ENCODE assay signal across 34 cellular contexts in genomic region chr2:235841863-235842262, GRCh38.
"Had no signal": no experiment of that assay in that cellular context is flagged by ENCODE, and none has a peak within 500 bp of the region (broad histone marks: within the 10 kb centered on the region; RNA-seq: fewer than 3 reads in every experiment).

No MANE protein-coding gene starts in this region.

- H3K27me3 ChIP-seq: ascending aorta, MG63, SJCRH30 had no signal

- DNase-seq: activated B cell treated with CpG ODN at 0.5 μM for 24 hours; activated CD4-positive, alpha-beta memory T cell treated with anti-CD3 and anti-CD28 coated beads for 36 hours; activated CD4-positive, alpha-beta T cell treated with anti-CD3 and anti-CD28 coated beads for 4 hours; activated CD4-positive, alpha-beta T cell treated with anti-CD3 and anti-CD28 coated beads, Interleukin-2, amount 50 U/mL, for 1 hour; activated CD4-positive, CD25-positive, alpha-beta regulatory T cell treated with anti-CD3 and anti-CD28 coated beads, Interleukin-2, amount 50 U/mL, for 72 hours; activated CD8-positive, alpha-beta memory T cell treated with anti-CD3 and anti-CD28 coated beads for 24 hours; activated CD8-positive, alpha-beta memory T cell treated with anti-CD3 and anti-CD28 coated beads, Interleukin-2, amount 10 ng/mL, durations not matched to agents 7 days and 5 days; activated CD8-positive, alpha-beta memory T cell treated with anti-CD3 and anti-CD28 coated beads, Interleukin-2, amount 50 U/mL, for 48 hours; activated gamma-delta T cell; activated naive CD4-positive, alpha-beta T cell treated with Interleukin-2 at 50 U/mL for 16 hours; activated naive CD8-positive, alpha-beta T cell treated with anti-CD3 and anti-CD28 coated beads, Interleukin-2, amount 10 ng/mL, durations not matched to agents 7 days and 5 days; activated T-cell treated with anti-CD3 and anti-CD28 coated beads, Interleukin-2, amount 50 U/mL, for 48 hours; amygdala; caudate nucleus; Kasumi-1; KG1; MG63; NCI-H1048; NCI-H1105 treated with DMSO at 0.1 percent for 48 hours; NCI-H1436; NCI-H1694; NCI-H1930; NCI-H2081 treated with DMSO at 0.1 percent for 48 hours; NCI-H345; NCI-H524 treated with DMSO at 0.1 percent for 48 hours; SHP77; SJCRH30 had no signal

- H3K4me1 Mint-ChIP-seq: activated B cell treated with CpG ODN at 0.5 μM for 24 hours; activated CD8-positive, alpha-beta memory T cell treated with anti-CD3 and anti-CD28 coated beads, Interleukin-2, amount 10 ng/mL, durations not matched to agents 7 days and 5 days; activated naive CD4-positive, alpha-beta T cell treated with anti-CD3 and anti-CD28 coated beads, Interleukin-2, amount 50 U/mL, for 24 hours; activated naive CD8-positive, alpha-beta T cell treated with anti-CD3 and anti-CD28 coated beads, Interleukin-2, amount 10 ng/mL, durations not matched to agents 7 days and 5 days had no signal

- H3K27me3 Mint-ChIP-seq: activated B cell treated with CpG ODN at 0.5 μM for 24 hours had no signal

- H3K27ac Mint-ChIP-seq: activated B cell treated with CpG ODN at 0.5 μM for 24 hours; activated CD4-positive, alpha-beta memory T cell treated with anti-CD3 and anti-CD28 coated beads for 36 hours; activated CD8-positive, alpha-beta memory T cell treated with anti-CD3 and anti-CD28 coated beads, Interleukin-2, amount 10 ng/mL, durations not matched to agents 7 days and 5 days; activated naive CD4-positive, alpha-beta T cell treated with anti-CD3 and anti-CD28 coated beads, Interleukin-2, amount 50 U/mL, for 24 hours; activated naive CD8-positive, alpha-beta T cell treated with anti-CD3 and anti-CD28 coated beads, Interleukin-2, amount 10 ng/mL, durations not matched to agents 7 days and 5 days; T-helper 1 cell treated with Interleukin-12 subunit alpha and Interleukin-12 subunit beta and Interleukin-4 antibody, amounts not matched to agents 30 μg/mL and 1 μg/mL, for 36 hours; T-helper 2 cell treated with Interferon-gamma antibody and Interleukin-4, amounts not matched to agents 5 μg/mL and 100 μg/mL, for 36 hours had no signal

- H3K9me3 Mint-ChIP-seq: activated B cell treated with CpG ODN at 0.5 μM for 24 hours; activated CD4-positive, alpha-beta memory T cell treated with anti-CD3 and anti-CD28 coated beads for 36 hours; activated naive CD4-positive, alpha-beta T cell treated with anti-CD3 and anti-CD28 coated beads, Interleukin-2, amount 50 U/mL, for 24 hours; activated naive CD8-positive, alpha-beta T cell treated with anti-CD3 and anti-CD28 coated beads, Interleukin-2, amount 10 ng/mL, durations not matched to agents 7 days and 5 days; T-helper 1 cell treated with Interleukin-12 subunit alpha and Interleukin-12 subunit beta and Interleukin-4 antibody, amounts not matched to agents 30 μg/mL and 1 μg/mL, for 36 hours; T-helper 2 cell treated with Interferon-gamma antibody and Interleukin-4, amounts not matched to agents 5 μg/mL and 100 μg/mL, for 36 hours had no signal

- FAIRE-seq: TTC549 had no signal

- H3K4me3 Mint-ChIP-seq: activated B cell treated with CpG ODN at 0.5 μM for 24 hours; activated CD4-positive, alpha-beta memory T cell treated with anti-CD3 and anti-CD28 coated beads for 36 hours; activated CD8-positive, alpha-beta memory T cell treated with anti-CD3 and anti-CD28 coated beads, Interleukin-2, amount 10 ng/mL, durations not matched to agents 7 days and 5 days; activated naive CD4-positive, alpha-beta T cell treated with anti-CD3 and anti-CD28 coated beads, Interleukin-2, amount 50 U/mL, for 24 hours; activated naive CD8-positive, alpha-beta T cell treated with anti-CD3 and anti-CD28 coated beads, Interleukin-2, amount 10 ng/mL, durations not matched to agents 7 days and 5 days; T-helper 1 cell treated with Interleukin-12 subunit alpha and Interleukin-12 subunit beta and Interleukin-4 antibody, amounts not matched to agents 30 μg/mL and 1 μg/mL, for 36 hours; T-helper 2 cell treated with Interferon-gamma antibody and Interleukin-4, amounts not matched to agents 5 μg/mL and 100 μg/mL, for 36 hours had no signal

- H3K36me3 ChIP-seq: ascending aorta, MG63, SJCRH30 had no signal

- H3K36me3 Mint-ChIP-seq: activated CD4-positive, alpha-beta memory T cell treated with anti-CD3 and anti-CD28 coated beads for 36 hours; activated CD8-positive, alpha-beta memory T cell treated with anti-CD3 and anti-CD28 coated beads, Interleukin-2, amount 10 ng/mL, durations not matched to agents 7 days and 5 days; activated naive CD4-positive, alpha-beta T cell treated with anti-CD3 and anti-CD28 coated beads, Interleukin-2, amount 50 U/mL, for 24 hours; activated naive CD8-positive, alpha-beta T cell treated with anti-CD3 and anti-CD28 coated beads, Interleukin-2, amount 10 ng/mL, durations not matched to agents 7 days and 5 days had no signal

- H3K4me3 ChIP-seq: ascending aorta, MG63, SJCRH30, SK-N-MC had no signal

- ATAC-seq: activated CD8-positive, alpha-beta memory T cell treated with anti-CD3 and anti-CD28 coated beads, Interleukin-2, amount 10 ng/mL, durations not matched to agents 7 days and 5 days; Panc1 had no signal
